ENCODE assay signal across 8 cellular contexts in the genomic region with DNA sequence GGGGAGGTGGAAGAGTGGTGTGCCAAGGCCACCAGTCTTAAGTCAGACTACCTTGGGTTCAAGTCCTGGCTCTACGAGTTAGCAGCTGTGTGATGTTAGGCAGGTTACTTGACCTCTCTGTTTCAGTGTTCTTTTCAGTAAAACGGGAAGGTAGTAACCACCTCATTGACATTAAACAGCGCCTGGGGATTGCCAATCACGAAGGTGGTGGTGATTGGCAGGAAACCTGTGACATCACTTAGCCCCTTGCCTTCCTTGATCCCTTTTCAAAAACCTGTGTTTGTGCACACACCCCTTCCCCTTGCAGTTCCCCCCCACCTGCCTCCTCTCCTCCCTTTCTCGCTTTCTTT. TPM values are rescaled to one million over a fixed set of nuclear protein-coding genes. Genes with fewer than 3 reads are reported as not detected.
DNase-seq lines count a peak whose midpoint lies in the region; ATAC-seq and TF ChIP-seq lines count a peak whose summit lies in the region.

No MANE protein-coding gene starts in this region.

- H3K9ac ChIP-seq in OCI-LY3 (ENCODE audit: low read length) = no peak overlapping the region

- H3K36me3 Mint-ChIP-seq in endothelial cell (ENCODE audit: low read depth, unreplicated experiment) = peaks cover 5% of the 10 kb centered on the region
- H3K36me3 Mint-ChIP-seq in osteocyte (ENCODE audit: unreplicated experiment) = no peaks in the 10 kb centered on the region

- no peaks in the 10 kb centered on the region for H3K36me3 ChIP-seq in ACC112 (ENCODE audit: insufficient read depth, low read length)
- H3K36me3 ChIP-seq in OCI-LY3 (replicated peaks; ENCODE audit: low read depth, low read length) = no peaks in the 10 kb centered on the region

- H3K9me3 ChIP-seq in OCI-LY3 (ENCODE audit: insufficient read depth, low read length) = no peaks in the 10 kb centered on the region

- H3K27ac ChIP-seq in ACC112 (ENCODE audit: low read depth, low read length) = peak overlapping the region; percentile 69; the same call in 1 of the 2 replicates
- H3K27ac ChIP-seq in OCI-LY3 (ENCODE audit: low read length) = no peak overlapping the region

- H3K4me3 ChIP-seq in ACC112 (ENCODE audit: low read depth, low read length) = no peak overlapping the region
- no peak overlapping the region for H3K4me3 ChIP-seq in OCI-LY3 (ENCODE audit: low read length)

- H3K4me3 Mint-ChIP-seq in endothelial cell (ENCODE audit: unreplicated experiment) (peak overlapping the region; percentile 48), osteocyte (ENCODE audit: unreplicated experiment) (no peak overlapping the region)

- H3K27me3 ChIP-seq in ACC112 (ENCODE audit: insufficient read depth, low read length) (no peaks in the 10 kb centered on the region), OCI-LY3 (ENCODE audit: low read depth, low read length) (peaks cover 69% of the 10 kb centered on the region)

- H3K27me3 Mint-ChIP-seq in endothelial cell (ENCODE audit: unreplicated experiment) = peaks cover 13% of the 10 kb centered on the region
- no peaks in the 10 kb centered on the region for H3K27me3 Mint-ChIP-seq in osteocyte (ENCODE audit: unreplicated experiment)

- DNase-seq in endothelial cell (ENCODE audit: low spot score) (no peak), osteocyte (ENCODE audit: extremely low spot score, unreplicated experiment) (no peak), NCI-H1694 treated with DMSO at 0.1 percent for 48 hours (lab: John Stamatoyannopoulos, UW) (no peak)
- DNase-seq in activated CD8-positive, alpha-beta memory T cell treated with anti-CD3 and anti-CD28 coated beads for 24 hours = no peak
- DNase-seq in stimulated activated CD8-positive, alpha-beta memory T cell treated with anti-CD3 and anti-CD28 coated beads, Interleukin-4, amount 100 ng/mL, for 48 hours = no peak

- no peak for ATAC-seq in GM19452 (IDR thresholded peaks at IDR 0.05; ENCODE audit: unreplicated experiment)

- H3K9me3 Mint-ChIP-seq in endothelial cell (ENCODE audit: unreplicated experiment) = no peaks in the 10 kb centered on the region
- H3K9me3 Mint-ChIP-seq in osteocyte (ENCODE audit: unreplicated experiment) = no peaks in the 10 kb centered on the region

- peaks cover 91% of the 10 kb centered on the region for H3K79me2 ChIP-seq in ACC112 (ENCODE audit: control insufficient read depth, insufficient read depth, low read length, unreplicated experiment)
- no peaks in the 10 kb centered on the region for H3K79me2 ChIP-seq in OCI-LY3 (ENCODE audit: low read length)

- TF ChIP-seq CTCF in OCI-LY3 (IDR thresholded peaks at IDR 0.05; ENCODE audit: low read depth, low read length) = no peak
- TF ChIP-seq CTCF in endothelial cell (IDR thresholded peaks at IDR 0.05; ENCODE audit: unreplicated experiment) = no peak
- TF ChIP-seq CTCF in osteocyte (IDR thresholded peaks at IDR 0.05) = no peak

- 0 out of 2 replicates have a peak overlapping the region, but pooled peaks have one; percentile 38 for H3K4me2 ChIP-seq in OCI-LY3 (ENCODE audit: low read length)

- H2AFZ ChIP-seq in ACC112 (ENCODE audit: low read length, unreplicated experiment) (no peak overlapping the region), OCI-LY3 (ENCODE audit: low read depth, low read length) (no peak overlapping the region)

- H4K20me1 ChIP-seq in OCI-LY3 (ENCODE audit: insufficient read depth, low read length) = no peaks in the 10 kb centered on the region

- peak overlapping the region; percentile 53 for H3K27ac Mint-ChIP-seq in endothelial cell (ENCODE audit: unreplicated experiment)
- H3K27ac Mint-ChIP-seq in osteocyte (ENCODE audit: unreplicated experiment) = peak overlapping the region; percentile 92

- H3K4me1 Mint-ChIP-seq in endothelial cell (ENCODE audit: unreplicated experiment) (peaks cover 85% of the 10 kb centered on the region), osteocyte (ENCODE audit: unreplicated experiment) (peaks cover 96% of the 10 kb centered on the region)

- H3K4me1 ChIP-seq in ACC112 (ENCODE audit: control insufficient read depth, insufficient read depth, low read length, unreplicated experiment) = peaks cover 76% of the 10 kb centered on the region
- H3K4me1 ChIP-seq in OCI-LY3 (ENCODE audit: low read length) = peaks cover 25% of the 10 kb centered on the region

RNA-seq across cellular contexts. Expression of a gene that starts 7.6 kb away (rescaled TPM):
- total RNA-seq in endothelial cell (ENCODE audit: unreplicated experiment) (73.4 TPM), osteocyte (42.4 and 43.7 TPM in 2 replicates)
